14 cellular contexts compared by ENCODE assay signal in genomic region chr5:57258052-57258451, GRCh38.
A peak's percentile ranks its signal among the peaks of the same experiment; 100 is the strongest.
DNase-seq lines count a peak whose midpoint lies in the region; ATAC-seq and TF ChIP-seq lines count a peak whose summit lies in the region.
"Had no signal": no experiment of that assay in that cellular context is flagged by ENCODE, and none has a peak within 500 bp of the region (broad histone marks: within the 10 kb centered on the region; RNA-seq: fewer than 3 reads in every experiment).

No MANE protein-coding gene starts in this region.

- H3K9me3 ChIP-seq in CD4-positive, CD25-positive, alpha-beta regulatory T cell (ENCODE audit: control insufficient read depth in 2 of 2, low read length in 2 of 2), result no peaks in the 10 kb centered on the region
- no peaks in the 10 kb centered on the region for H3K9me3 ChIP-seq in CD4-positive, alpha-beta T cell (ENCODE audit: control insufficient read depth, low read length)

- intact Hi-C loops in activated CD4-positive, alpha-beta T cell treated with anti-CD3 and anti-CD28 coated beads for 36 hours (cut with DNase I, micrococcal nuclease), result no loop called here
- intact Hi-C loops in activated T-helper 2 cell treated with anti-CD3 and anti-CD28 coated beads, Interferon-gamma antibody, Interleukin-2, Interleukin-4, amounts not matched to agents 10 μg/mL and 5 μg/mL and 100 μg/mL, durations not matched to agents 14 hours and 24 hours and 36 hours (cut with micrococcal nuclease), result no loop called here
- intact Hi-C loops in CD4-positive, alpha-beta T cell (cut with DNase I, micrococcal nuclease), result no loop called here

- POLR2A ChIA-PET in activated CD4-positive, alpha-beta T cell treated with anti-CD3 and anti-CD28 coated beads for 36 hours (lab: Charles Lee), result no interaction called here
- POLR2A ChIA-PET in CD4-positive, alpha-beta T cell (lab: Charles Lee), result no interaction called here

- no peaks in the 10 kb centered on the region for H3K9me3 Mint-ChIP-seq in activated CD4-positive, alpha-beta T cell treated with anti-CD3 and anti-CD28 coated beads for 36 hours (ENCODE audit: low read depth)
- no peaks in the 10 kb centered on the region for H3K9me3 Mint-ChIP-seq in CD4-positive, CD25-positive, alpha-beta regulatory T cell
- no peaks in the 10 kb centered on the region for H3K9me3 Mint-ChIP-seq in activated T-helper 2 cell treated with anti-CD3 and anti-CD28 coated beads, Interferon-gamma antibody, Interleukin-2, Interleukin-4, amounts not matched to agents 10 μg/mL and 5 μg/mL and 100 μg/mL, durations not matched to agents 14 hours and 24 hours and 36 hours
- no peaks in the 10 kb centered on the region for H3K9me3 Mint-ChIP-seq in CD4-positive, alpha-beta T cell

- TF ChIP-seq CTCF in CD4-positive, alpha-beta T cell (IDR thresholded peaks at IDR 0.05), result no peak

- H3K36me3 Mint-ChIP-seq in activated CD4-positive, alpha-beta T cell treated with anti-CD3 and anti-CD28 coated beads for 36 hours (ENCODE audit: low read depth), result peaks cover 63% of the 10 kb centered on the region
- H3K36me3 Mint-ChIP-seq in CD4-positive, CD25-positive, alpha-beta regulatory T cell, result peaks cover 59% of the 10 kb centered on the region
- peaks cover 83% of the 10 kb centered on the region for H3K36me3 Mint-ChIP-seq in activated T-helper 2 cell treated with anti-CD3 and anti-CD28 coated beads, Interferon-gamma antibody, Interleukin-2, Interleukin-4, amounts not matched to agents 10 μg/mL and 5 μg/mL and 100 μg/mL, durations not matched to agents 14 hours and 24 hours and 36 hours (ENCODE audit: low read depth)
- peaks cover 94% of the 10 kb centered on the region for H3K36me3 Mint-ChIP-seq in CD4-positive, alpha-beta T cell (ENCODE audit: low read depth)

- ATAC-seq in activated CD4-positive, alpha-beta T cell treated with anti-CD3 and anti-CD28 coated beads for 36 hours, result peak; percentile 84
- ATAC-seq in CD4-positive, CD25-positive, alpha-beta regulatory T cell (ENCODE audit: low read depth in 2 of 2), result no peak
- no peak for ATAC-seq in CD4-positive, alpha-beta T cell (ENCODE audit: poor library complexity)

- no peaks in the 10 kb centered on the region for H3K4me1 ChIP-seq in CD4-positive, CD25-positive, alpha-beta regulatory T cell (ENCODE audit: control insufficient read depth, insufficient read depth, low read length, poor library complexity, severe bottlenecking)

- CTCF ChIA-PET in activated CD4-positive, alpha-beta T cell treated with anti-CD3 and anti-CD28 coated beads for 36 hours (lab: Charles Lee), result no interaction called here
- CTCF ChIA-PET in CD4-positive, alpha-beta T cell (lab: Charles Lee), result no interaction called here

- H3K36me3 ChIP-seq in CD4-positive, CD25-positive, alpha-beta regulatory T cell (ENCODE audit: control insufficient read depth, insufficient read depth, low read length), result peaks cover 80% of the 10 kb centered on the region

- H3K4me3 ChIP-seq in CD4-positive, CD25-positive, alpha-beta regulatory T cell (ENCODE audit: low read depth, low read length), result no peak overlapping the region

- peaks cover 50% of the 10 kb centered on the region for H3K4me1 Mint-ChIP-seq in activated CD4-positive, alpha-beta T cell treated with anti-CD3 and anti-CD28 coated beads for 36 hours
- peaks cover 20 to 37% (median 32%) of the 10 kb centered on the region in 4 donors for H3K4me1 Mint-ChIP-seq in CD4-positive, CD25-positive, alpha-beta regulatory T cell
- peaks cover 32% of the 10 kb centered on the region for H3K4me1 Mint-ChIP-seq in activated T-helper 2 cell treated with anti-CD3 and anti-CD28 coated beads, Interferon-gamma antibody, Interleukin-2, Interleukin-4, amounts not matched to agents 10 μg/mL and 5 μg/mL and 100 μg/mL, durations not matched to agents 14 hours and 24 hours and 36 hours (ENCODE audit: low read depth)
- peaks cover 23% of the 10 kb centered on the region for H3K4me1 Mint-ChIP-seq in CD4-positive, alpha-beta T cell (ENCODE audit: low read depth)

- DNase-seq in activated CD4-positive, alpha-beta T cell treated with anti-CD3 and anti-CD28 coated beads for 36 hours, result no peak
- DNase-seq in activated CD4-positive, alpha-beta T cell treated with anti-CD3 and anti-CD28 coated beads, Interleukin-2, amount 50 U/mL, for 4 hours, result no peak
- DNase-seq in CD4-positive, CD25-positive, alpha-beta regulatory T cell, result no peak
- no peak for DNase-seq in activated T-helper 2 cell treated with anti-CD3 and anti-CD28 coated beads, Interferon-gamma antibody, Interleukin-2, Interleukin-4, amounts not matched to agents 10 μg/mL and 5 μg/mL and 100 μg/mL, durations not matched to agents 14 hours and 24 hours and 36 hours (ENCODE audit: low spot score)
- DNase-seq in iris pigment epithelial cell (ENCODE audit: low read depth) (peak; percentile 11), T1000 (lab: John Stamatoyannopoulos, UW) (no peak), NOMO-1 (lab: John Stamatoyannopoulos, UW; ENCODE audit: unreplicated experiment in 2 of 2) (no peak)
- no peak for DNase-seq in CD4-positive, alpha-beta T cell
- DNase-seq: C1 segment of cervical spinal cord, Calu3, HCEC 1CT, NCI-H2227 treated with DMSO at 0.1 percent for 48 hours, NCI-H526 had no signal

- H3K27ac ChIP-seq in CD4-positive, CD25-positive, alpha-beta regulatory T cell (ENCODE audit: insufficient read depth, low read length, poor library complexity, severe bottlenecking), result peak overlapping the region; percentile 3
- H3K27ac ChIP-seq in CD4-positive, alpha-beta T cell (ENCODE audit: low read depth, low read length), result no peak overlapping the region
- H3K27ac ChIP-seq: RWPE1 had no signal

- no peaks in the 10 kb centered on the region for H3K27me3 ChIP-seq in CD4-positive, CD25-positive, alpha-beta regulatory T cell (ENCODE audit: control insufficient read depth, insufficient read depth, low read length)
- H3K27me3 ChIP-seq in CD4-positive, alpha-beta T cell (ENCODE audit: control insufficient read depth, insufficient read depth, low read length), result no peaks in the 10 kb centered on the region

- H3K4me3 Mint-ChIP-seq in activated CD4-positive, alpha-beta T cell treated with anti-CD3 and anti-CD28 coated beads for 36 hours, result no peak overlapping the region
- H3K4me3 Mint-ChIP-seq in CD4-positive, CD25-positive, alpha-beta regulatory T cell, result no peak overlapping the region
- H3K4me3 Mint-ChIP-seq in activated T-helper 2 cell treated with anti-CD3 and anti-CD28 coated beads, Interferon-gamma antibody, Interleukin-2, Interleukin-4, amounts not matched to agents 10 μg/mL and 5 μg/mL and 100 μg/mL, durations not matched to agents 14 hours and 24 hours and 36 hours (ENCODE audit: low read depth), result no peak overlapping the region
- H3K4me3 Mint-ChIP-seq in CD4-positive, alpha-beta T cell, result no peak overlapping the region

- H3K27ac Mint-ChIP-seq in activated CD4-positive, alpha-beta T cell treated with anti-CD3 and anti-CD28 coated beads for 36 hours, result peak overlapping the region; percentile 58
- H3K27ac Mint-ChIP-seq in CD4-positive, CD25-positive, alpha-beta regulatory T cell, result no peak overlapping the region
- H3K27ac Mint-ChIP-seq in activated T-helper 2 cell treated with anti-CD3 and anti-CD28 coated beads, Interferon-gamma antibody, Interleukin-2, Interleukin-4, amounts not matched to agents 10 μg/mL and 5 μg/mL and 100 μg/mL, durations not matched to agents 14 hours and 24 hours and 36 hours, result peak overlapping the region; percentile 19
- no peak overlapping the region for H3K27ac Mint-ChIP-seq in CD4-positive, alpha-beta T cell

- no peaks in the 10 kb centered on the region for H3K27me3 Mint-ChIP-seq in activated CD4-positive, alpha-beta T cell treated with anti-CD3 and anti-CD28 coated beads for 36 hours
- H3K27me3 Mint-ChIP-seq in CD4-positive, CD25-positive, alpha-beta regulatory T cell, result no peaks in the 10 kb centered on the region
- H3K27me3 Mint-ChIP-seq in activated T-helper 2 cell treated with anti-CD3 and anti-CD28 coated beads, Interferon-gamma antibody, Interleukin-2, Interleukin-4, amounts not matched to agents 10 μg/mL and 5 μg/mL and 100 μg/mL, durations not matched to agents 14 hours and 24 hours and 36 hours (ENCODE audit: low read depth), result no peaks in the 10 kb centered on the region
- H3K27me3 Mint-ChIP-seq in CD4-positive, alpha-beta T cell, result no peaks in the 10 kb centered on the region

Comparison
In these comparisons a context has a peak if more than half of its experiments do, and no peak if none do; other contexts are left out.
1. H3K27ac Mint-ChIP-seq: peak in activated CD4-positive, alpha-beta T cell treated with anti-CD3 and anti-CD28 coated beads for 36 hours (single experiment) and activated T-helper 2 cell treated with anti-CD3 and anti-CD28 coated beads, Interferon-gamma antibody, Interleukin-2, Interleukin-4, amounts not matched to agents 10 μg/mL and 5 μg/mL and 100 μg/mL, durations not matched to agents 14 hours and 24 hours and 36 hours (single experiment); none in CD4-positive, CD25-positive, alpha-beta regulatory T cell (0 of 3) and CD4-positive, alpha-beta T cell (single experiment).